Comparison of ENCODE assay signal across 8 cellular contexts in genomic region chr7:75738975-75739795, GRCh38. TPM values are rescaled to one million over a fixed set of nuclear protein-coding genes. Genes with fewer than 3 reads are reported as not detected.
DNase-seq lines count a peak whose midpoint lies in the region; ATAC-seq and TF ChIP-seq lines count a peak whose summit lies in the region.

No MANE protein-coding gene starts in this region.

- no peak for TF ChIP-seq CTCF in neural crest cell (conservative IDR thresholded peaks at IDR 0.05)

- H3K27me3 ChIP-seq in MG63: no peaks in the 10 kb centered on the region

- H3K4me1 Mint-ChIP-seq in neural crest cell: peaks cover 38% of the 10 kb centered on the region
- H3K4me1 Mint-ChIP-seq in stimulated activated naive CD8-positive, alpha-beta T cell treated with anti-CD3 and anti-CD28 coated beads, Interleukin-15, amount 100 ng/mL, for 72 hours: peaks cover 34% of the 10 kb centered on the region

- H3K36me3 ChIP-seq in MG63: no peaks in the 10 kb centered on the region

- peak; percentile 96 for ATAC-seq in stimulated activated naive CD8-positive, alpha-beta T cell treated with anti-CD3 and anti-CD28 coated beads, Interleukin-15, amount 100 ng/mL, for 72 hours

- no peaks in the 10 kb centered on the region for H3K9me3 ChIP-seq in MG63

- in situ Hi-C loops in G401 (cut with HindIII; ENCODE audit: low sequenced_read_pairs): no loop called here

- peak; percentile 99 for DNase-seq in G401 (ENCODE audit: low spot score)
- DNase-seq in HCEC 1CT: peak; percentile 98
- DNase-seq in MG63: peak; percentile 97
- peak; percentile 100 for DNase-seq in activated effector memory CD4-positive, alpha-beta T cell treated with anti-CD3 and anti-CD28 coated beads, Interleukin-2, amount 50 U/mL, for 16 hours
- DNase-seq in fibroblast of the conjunctiva (ENCODE audit: low read depth): peak; percentile 97
- peak; percentile 100 for DNase-seq in neural crest cell (ENCODE audit: low read depth, low spot score)
- peak; percentile 99 for DNase-seq in stimulated activated naive CD8-positive, alpha-beta T cell treated with anti-CD3 and anti-CD28 coated beads, Interleukin-15, amount 100 ng/mL, for 72 hours

- H3K4me3 ChIP-seq in MG63: peak overlapping the region; percentile 84

- H3K9me3 Mint-ChIP-seq in neural crest cell: no peaks in the 10 kb centered on the region
- no peaks in the 10 kb centered on the region for H3K9me3 Mint-ChIP-seq in stimulated activated naive CD8-positive, alpha-beta T cell treated with anti-CD3 and anti-CD28 coated beads, Interleukin-15, amount 100 ng/mL, for 72 hours

- peak overlapping the region; percentile 97 for H3K4me3 Mint-ChIP-seq in neural crest cell
- peak overlapping the region; percentile 96 to 98 for H3K4me3 Mint-ChIP-seq in stimulated activated naive CD8-positive, alpha-beta T cell treated with anti-CD3 and anti-CD28 coated beads, Interleukin-15, amount 100 ng/mL, for 72 hours

- TF ChIP-seq POLR2A in Raji (IDR thresholded peaks at IDR 0.05; ENCODE audit: insufficient read depth, low read depth, low read length): peak; percentile 39

- H3K36me3 Mint-ChIP-seq in neural crest cell (ENCODE audit: low read depth): no peaks in the 10 kb centered on the region

- peaks cover 26% of the 10 kb centered on the region for H3K27me3 Mint-ChIP-seq in neural crest cell (ENCODE audit: low read depth)
- H3K27me3 Mint-ChIP-seq in stimulated activated naive CD8-positive, alpha-beta T cell treated with anti-CD3 and anti-CD28 coated beads, Interleukin-15, amount 100 ng/mL, for 72 hours: peaks cover 33% of the 10 kb centered on the region

- peak overlapping the region; percentile 81 for H3K27ac Mint-ChIP-seq in neural crest cell (ENCODE audit: unreplicated experiment)
- peak overlapping the region; percentile 83 to 95 for H3K27ac Mint-ChIP-seq in stimulated activated naive CD8-positive, alpha-beta T cell treated with anti-CD3 and anti-CD28 coated beads, Interleukin-15, amount 100 ng/mL, for 72 hours

RNA-seq across cellular contexts. Expression of gene HIP1, which starts 0.4 kb away (rescaled TPM):
- total RNA-seq in G401 (2014; rRNA removed; shearing (Covaris generic)): 19.1 and 33.2 TPM in 2 replicates
- 4.4 and 5.2 TPM in 2 replicates for total RNA-seq in MG63 (2014; rRNA removed; shearing (Covaris generic); ENCODE audit: low replicate concordance)
- total RNA-seq in neural crest cell: 84.4 and 87.3 TPM in 2 replicates

RNA-seq across cellular contexts. Expression of gene CCL26, which starts 32.8 kb away (rescaled TPM):
- not detected in 2 replicates for total RNA-seq in G401 (2014; rRNA removed; shearing (Covaris generic))
- total RNA-seq in MG63 (2014; rRNA removed; shearing (Covaris generic); ENCODE audit: low replicate concordance): 22.3 and 44.7 TPM in 2 replicates
- total RNA-seq in neural crest cell: not detected in 2 replicates

Comparison
In these comparisons a context has a peak if more than half of its experiments do, and no peak if none do; other contexts are left out.
1. Peak in every context shown above with its lines: DNase-seq, ATAC-seq and H3K4me3 ChIP-seq.
2. RNA of gene CCL26, which starts 32.8 kb away (total RNA-seq): 22.3 to 44.7 TPM in MG63; not detected in G401 and not detected in neural crest cell; every median in the first group is over 10 times any median in the second.